11 cellular contexts compared by ENCODE assay signal in genomic region chr1:54403377-54403776, GRCh38. TPM values are rescaled to one million over a fixed set of nuclear protein-coding genes. Genes with fewer than 3 reads are reported as not detected.
A peak's percentile ranks its signal among the peaks of the same experiment; 100 is the strongest.
DNase-seq lines count a peak whose midpoint lies in the region; ATAC-seq and TF ChIP-seq lines count a peak whose summit lies in the region.
"Had no signal": no experiment of that assay in that cellular context is flagged by ENCODE, and none has a peak within 500 bp of the region (broad histone marks: within the 10 kb centered on the region; RNA-seq: fewer than 3 reads in every experiment).

No MANE protein-coding gene starts in this region.

- no peaks in the 10 kb centered on the region for H3K27me3 ChIP-seq in hepatocyte

- peaks cover 59% of the 10 kb centered on the region for H4K20me1 ChIP-seq in hepatocyte (ENCODE audit: insufficient read depth, poor library complexity, severe bottlenecking)

- no peak overlapping the region for H2AFZ ChIP-seq in hepatocyte

- H3K36me3 Mint-ChIP-seq in T-helper 2 cell treated with Interferon-gamma antibody and Interleukin-4, amounts not matched to agents 5 μg/mL and 100 μg/mL, for 36 hours (ENCODE audit: low read depth), result peaks cover 57% of the 10 kb centered on the region
- H3K36me3 Mint-ChIP-seq in WTC11, result peaks cover 50% of the 10 kb centered on the region
- peaks cover 71% of the 10 kb centered on the region for H3K36me3 Mint-ChIP-seq in stimulated activated effector memory CD8-positive, alpha-beta T cell treated with anti-CD3 and anti-CD28 coated beads, Interleukin-12 subunit alpha, Interleukin-12 subunit beta, amount 100 ng/mL, for 72 hours

- TF ChIP-seq CTCF in WTC11 (IDR thresholded peaks at IDR 0.05), result no peak
- TF ChIP-seq CTCF in hepatocyte (IDR thresholded peaks at IDR 0.05; ENCODE audit: poor library complexity), result no peak

- H3K9me3 Mint-ChIP-seq in T-helper 2 cell treated with Interferon-gamma antibody and Interleukin-4, amounts not matched to agents 5 μg/mL and 100 μg/mL, for 36 hours, result no peaks in the 10 kb centered on the region
- no peaks in the 10 kb centered on the region for H3K9me3 Mint-ChIP-seq in WTC11
- no peaks in the 10 kb centered on the region for H3K9me3 Mint-ChIP-seq in stimulated activated effector memory CD8-positive, alpha-beta T cell treated with anti-CD3 and anti-CD28 coated beads, Interleukin-12 subunit alpha, Interleukin-12 subunit beta, amount 100 ng/mL, for 72 hours

- peak overlapping the region; percentile 96 for H3K4me2 ChIP-seq in hepatocyte

- H3K9me2 ChIP-seq in hepatocyte (replicated peaks; ENCODE audit: insufficient read depth), result no peaks in the 10 kb centered on the region

- peaks cover 61% of the 10 kb centered on the region for H3K4me1 Mint-ChIP-seq in T-helper 2 cell treated with Interferon-gamma antibody and Interleukin-4, amounts not matched to agents 5 μg/mL and 100 μg/mL, for 36 hours (ENCODE audit: low read depth)
- peaks cover 51% of the 10 kb centered on the region for H3K4me1 Mint-ChIP-seq in WTC11
- peaks cover 78% of the 10 kb centered on the region for H3K4me1 Mint-ChIP-seq in stimulated activated effector memory CD8-positive, alpha-beta T cell treated with anti-CD3 and anti-CD28 coated beads, Interleukin-12 subunit alpha, Interleukin-12 subunit beta, amount 100 ng/mL, for 72 hours

- 39% methylated on average over 8 of the region's 8 CpGs for WGBS in hepatocyte (ENCODE audit: low lambda C conversion rate, missing lambda C conversion rate)

- no peak for TF ChIP-seq POLR2A in erythroblast (IDR thresholded peaks at IDR 0.05; ENCODE audit: low read length)

- H3K79me2 ChIP-seq in hepatocyte, result peaks cover 73% of the 10 kb centered on the region

- H3K36me3 ChIP-seq in hepatocyte (replicated peaks; ENCODE audit: insufficient read depth, low read depth), result no peaks in the 10 kb centered on the region

- POLR2A ChIA-PET in WTC11 (lab: Charles Lee), result interaction anchor here (0.8 to 1.3 kb wide), 4 partner anchors 17 to 128 kb away, joined by 3 to 9 read pairs (median 6); no protein-coding TSS in a partner anchor

- CTCF ChIA-PET in WTC11 (lab: Charles Lee), result interaction anchor here (1.0 to 5.6 kb wide), 6 partner anchors 16 to 282 kb away, joined by 3 to 145 read pairs (median 6); no protein-coding TSS in a partner anchor

- H3K4me3 Mint-ChIP-seq in T-helper 2 cell treated with Interferon-gamma antibody and Interleukin-4, amounts not matched to agents 5 μg/mL and 100 μg/mL, for 36 hours, result peak overlapping the region; percentile 87
- H3K4me3 Mint-ChIP-seq in WTC11, result peak overlapping the region; percentile 70
- peak overlapping the region; percentile 85 for H3K4me3 Mint-ChIP-seq in stimulated activated effector memory CD8-positive, alpha-beta T cell treated with anti-CD3 and anti-CD28 coated beads, Interleukin-12 subunit alpha, Interleukin-12 subunit beta, amount 100 ng/mL, for 72 hours

- H3K9me3 ChIP-seq in hepatocyte (ENCODE audit: low read depth), result no peaks in the 10 kb centered on the region

- H3K27ac ChIP-seq in hepatocyte, result peak overlapping the region; percentile 24
- H3K27ac ChIP-seq: C4-2B had no signal

- H3K4me1 ChIP-seq in hepatocyte (ENCODE audit: insufficient read depth), result peaks cover 43% of the 10 kb centered on the region

- peak overlapping the region; percentile 14 for H3K4me3 ChIP-seq in hepatocyte

- ATAC-seq in WTC11 (no peak), GM19463 (IDR thresholded peaks at IDR 0.05; ENCODE audit: unreplicated experiment) (no peak)
- ATAC-seq in stimulated activated effector memory CD8-positive, alpha-beta T cell treated with anti-CD3 and anti-CD28 coated beads, Interleukin-12 subunit alpha, Interleukin-12 subunit beta, amount 100 ng/mL, for 72 hours, result no peak

- H3K27ac Mint-ChIP-seq in T-helper 2 cell treated with Interferon-gamma antibody and Interleukin-4, amounts not matched to agents 5 μg/mL and 100 μg/mL, for 36 hours, result peak overlapping the region; percentile 2
- peak overlapping the region; percentile 34; the same call in 1 of the 2 replicates for H3K27ac Mint-ChIP-seq in WTC11
- H3K27ac Mint-ChIP-seq in stimulated activated effector memory CD8-positive, alpha-beta T cell treated with anti-CD3 and anti-CD28 coated beads, Interleukin-12 subunit alpha, Interleukin-12 subunit beta, amount 100 ng/mL, for 72 hours, result peak overlapping the region; percentile 72

- no peak for DNase-seq in T-helper 2 cell treated with Interferon-gamma antibody and Interleukin-4, amounts not matched to agents 5 μg/mL and 100 μg/mL, for 36 hours (ENCODE audit: low spot score)
- DNase-seq in T-helper 2 cell (no peak), WTC11 (ENCODE audit: low spot score) (no peak), hepatocyte (ENCODE audit: low spot score) (no peak), NCI-H1436 treated with DMSO at 0.1 percent for 48 hours (lab: John Stamatoyannopoulos, UW) (no peak), erythroblast (lab: John Stamatoyannopoulos, UW) (no peak)
- no peak for DNase-seq in stimulated activated effector memory CD8-positive, alpha-beta T cell treated with anti-CD3 and anti-CD28 coated beads, Interleukin-12 subunit alpha, Interleukin-12 subunit beta, amount 100 ng/mL, for 72 hours (ENCODE audit: low spot score in 2 of 2)
- DNase-seq: cerebellar nuclear complex, SHP77 treated with DMSO at 0.1 percent for 48 hours had no signal

- H3K27me3 Mint-ChIP-seq in T-helper 2 cell treated with Interferon-gamma antibody and Interleukin-4, amounts not matched to agents 5 μg/mL and 100 μg/mL, for 36 hours (ENCODE audit: low read depth), result no peaks in the 10 kb centered on the region
- no peaks in the 10 kb centered on the region for H3K27me3 Mint-ChIP-seq in WTC11 (ENCODE audit: low read depth)

TF ChIP-seq in WTC11, 78 proteins besides CTCF, POLR2A, EP300 and RAD21 (continues in another document):
- TF ChIP-seq RORB (CRISPR knock-in tag; IDR thresholded peaks at IDR 0.05) (no peak), GABPB1 (CRISPR knock-in tag; IDR thresholded peaks at IDR 0.05) (no peak), IRF1 (CRISPR knock-in tag; IDR thresholded peaks at IDR 0.05) (no peak), FOXP1 (CRISPR knock-in tag; IDR thresholded peaks at IDR 0.05; ENCODE audit: borderline replicate concordance) (no peak), E2F5 (CRISPR knock-in tag; IDR thresholded peaks at IDR 0.05) (no peak), HMGXB4 (CRISPR knock-in tag; IDR thresholded peaks at IDR 0.05) (no peak), ZNF232 (CRISPR knock-in tag; IDR thresholded peaks at IDR 0.05) (no peak), NR3C1 (CRISPR knock-in tag; conservative IDR thresholded peaks at IDR 0.05; ENCODE audit: low read depth) (no peak), MAX (CRISPR knock-in tag; IDR thresholded peaks at IDR 0.05) (no peak), ZNF416 (CRISPR knock-in tag; IDR thresholded peaks at IDR 0.05) (no peak), CDX4 (CRISPR knock-in tag; IDR thresholded peaks at IDR 0.05; ENCODE audit: borderline replicate concordance) (no peak), NR2C2 (CRISPR knock-in tag; IDR thresholded peaks at IDR 0.05) (no peak), GTF2I (CRISPR knock-in tag; conservative IDR thresholded peaks at IDR 0.05) (no peak), RELA (CRISPR knock-in tag; IDR thresholded peaks at IDR 0.05; ENCODE audit: borderline replicate concordance) (no peak), ZBTB21 (CRISPR knock-in tag; IDR thresholded peaks at IDR 0.05; ENCODE audit: borderline replicate concordance) (no peak)

RNA-seq across cellular contexts. Expression of gene SSBP3, which starts 2.8 kb away (rescaled TPM):
- 98.8 to 115 TPM (median 105 TPM) in 3 replicates for total RNA-seq in WTC11 (2021)
- total RNA-seq in hepatocyte, result 27.1 and 47.2 TPM in 2 replicates
- 23.8 and 25.8 TPM in 2 replicates for polyA plus RNA-seq in hepatocyte

Comparison
In these comparisons a context has a peak if more than half of its experiments do, and no peak if none do; other contexts are left out.
1. H3K27ac Mint-ChIP-seq: peak in every context shown above with its lines; median percentile 72 in stimulated activated effector memory CD8-positive, alpha-beta T cell treated with anti-CD3 and anti-CD28 coated beads, Interleukin-12 subunit alpha, Interleukin-12 subunit beta, amount 100 ng/mL, for 72 hours; 34 in WTC11; 2 in T-helper 2 cell treated with Interferon-gamma antibody and Interleukin-4, amounts not matched to agents 5 μg/mL and 100 μg/mL, for 36 hours.